ENCODE assay signal across 22 cellular contexts in genomic region chr9:126122901-126123616, GRCh38.
DNase-seq lines count a peak whose midpoint lies in the region; ATAC-seq and TF ChIP-seq lines count a peak whose summit lies in the region.
"Had no signal": no experiment of that assay in that cellular context is flagged by ENCODE, and none has a peak within 500 bp of the region (broad histone marks: within the 10 kb centered on the region; RNA-seq: fewer than 3 reads in every experiment).

No MANE protein-coding gene starts in this region.

- no peak overlapping the region for H3K4me3 Mint-ChIP-seq in Caco-2 (ENCODE audit: unreplicated experiment)
- no peak overlapping the region for H3K4me3 Mint-ChIP-seq in activated T-helper 1 cell treated with anti-CD3 and anti-CD28 coated beads, Interleukin-12 subunit alpha, Interleukin-12 subunit beta, Interleukin-2, Interleukin-4 antibody, amounts not matched to agents 30 ng/mL and 10 ng/mL and 1 ng/mL, durations not matched to agents 14 hours and 24 hours and 36 hours
- H3K4me3 Mint-ChIP-seq: CD8-positive, alpha-beta memory T cell; H9; IgD-negative memory B cell had no signal

- H3K36me3 Mint-ChIP-seq in Caco-2 (ENCODE audit: insufficient read depth, unreplicated experiment) = no peaks in the 10 kb centered on the region
- no peaks in the 10 kb centered on the region for H3K36me3 Mint-ChIP-seq in activated T-helper 1 cell treated with anti-CD3 and anti-CD28 coated beads, Interleukin-12 subunit alpha, Interleukin-12 subunit beta, Interleukin-2, Interleukin-4 antibody, amounts not matched to agents 30 ng/mL and 10 ng/mL and 1 ng/mL, durations not matched to agents 14 hours and 24 hours and 36 hours (ENCODE audit: low read depth)
- H3K36me3 Mint-ChIP-seq: CD8-positive, alpha-beta memory T cell had no signal

- WGBS in hepatocyte (ENCODE audit: low lambda C conversion rate, missing lambda C conversion rate) = 90% methylated on average over 4 of the region's 4 CpGs

- H3K9me2 ChIP-seq in hepatocyte (replicated peaks; ENCODE audit: insufficient read depth) = no peaks in the 10 kb centered on the region

- no peaks in the 10 kb centered on the region for H3K27me3 Mint-ChIP-seq in Caco-2 (ENCODE audit: insufficient read depth, unreplicated experiment)
- peaks cover 5% of the 10 kb centered on the region for H3K27me3 Mint-ChIP-seq in activated T-helper 1 cell treated with anti-CD3 and anti-CD28 coated beads, Interleukin-12 subunit alpha, Interleukin-12 subunit beta, Interleukin-2, Interleukin-4 antibody, amounts not matched to agents 30 ng/mL and 10 ng/mL and 1 ng/mL, durations not matched to agents 14 hours and 24 hours and 36 hours (ENCODE audit: insufficient read depth)

- H3K79me2 ChIP-seq in hepatocyte = no peaks in the 10 kb centered on the region

- no peak overlapping the region for H3K4me2 ChIP-seq in hepatocyte
- H3K4me2 ChIP-seq: PC-9 had no signal

- ATAC-seq in sciatic nerve (no peak), HG02763 (IDR thresholded peaks at IDR 0.05; ENCODE audit: unreplicated experiment) (no peak)

- DNase-seq in Caco-2 = no peak
- DNase-seq in GM10248 (ENCODE audit: extremely low spot score) = peak; percentile 4
- peak; percentile 1 for DNase-seq in hepatocyte (ENCODE audit: low spot score)
- DNase-seq in sciatic nerve (ENCODE audit: low spot score) = peak; percentile 19
- DNase-seq in activated T-helper 1 cell treated with anti-CD3 and anti-CD28 coated beads, Interleukin-12 subunit alpha, Interleukin-12 subunit beta, Interleukin-2, Interleukin-4 antibody, amounts not matched to agents 30 ng/mL and 10 ng/mL and 1 ng/mL, durations not matched to agents 14 hours and 24 hours and 36 hours (ENCODE audit: low spot score) = no peak
- DNase-seq in activated naive CD4-positive, alpha-beta T cell treated with anti-CD3 and anti-CD28 coated beads, Interleukin-2, amount 50 U/mL, for 16 hours = no peak
- DNase-seq: C1 segment of cervical spinal cord; CD8-positive, alpha-beta memory T cell; DMS79 treated with DMSO at 0.1 percent for 48 hours; H9; Kasumi-1; MG63; NCI-H1048; NCI-H1436; NCI-H1930; NCI-H226; NCI-H524 treated with DMSO at 0.1 percent for 48 hours; PC-9; SJCRH30 had no signal

- H3K9me3 ChIP-seq in Caco-2 = 0 out of 2 replicates have a peak, but pooled peaks cover 3% of the 10 kb centered on the region
- H3K9me3 ChIP-seq in hepatocyte (ENCODE audit: low read depth) = no peaks in the 10 kb centered on the region
- H3K9me3 ChIP-seq: MG63, SJCRH30 had no signal

- no peaks in the 10 kb centered on the region for H3K9me3 Mint-ChIP-seq in Caco-2 (ENCODE audit: unreplicated experiment)
- no peaks in the 10 kb centered on the region for H3K9me3 Mint-ChIP-seq in activated T-helper 1 cell treated with anti-CD3 and anti-CD28 coated beads, Interleukin-12 subunit alpha, Interleukin-12 subunit beta, Interleukin-2, Interleukin-4 antibody, amounts not matched to agents 30 ng/mL and 10 ng/mL and 1 ng/mL, durations not matched to agents 14 hours and 24 hours and 36 hours
- H3K9me3 Mint-ChIP-seq: H9 had no signal

- H3K4me1 ChIP-seq in Caco-2 (peaks cover 51% of the 10 kb centered on the region), hepatocyte (ENCODE audit: insufficient read depth) (peaks cover 9% of the 10 kb centered on the region)
- H3K4me1 ChIP-seq: SJCRH30 had no signal

- TF ChIP-seq CTCF in Caco-2 (IDR thresholded peaks at IDR 0.05; ENCODE audit: insufficient read depth in 1 of 2, low read depth in 1 of 2, low read length in 1 of 2, severe bottlenecking in 1 of 2, unreplicated experiment in 1 of 2) (no peak), GM10248 (IDR thresholded peaks at IDR 0.05; ENCODE audit: control extremely low read depth, extremely low read depth, low read depth, missing control alignments) (no peak), hepatocyte (IDR thresholded peaks at IDR 0.05; ENCODE audit: poor library complexity) (no peak)

- H3K36me3 ChIP-seq in Caco-2 (ENCODE audit: control insufficient read depth, insufficient read depth, low read length) (no peaks in the 10 kb centered on the region), hepatocyte (replicated peaks; ENCODE audit: insufficient read depth, low read depth) (no peaks in the 10 kb centered on the region)
- H3K36me3 ChIP-seq: MG63, SJCRH30 had no signal

- peak overlapping the region; percentile 24 for H3K27ac Mint-ChIP-seq in Caco-2 (ENCODE audit: unreplicated experiment)
- no peak overlapping the region for H3K27ac Mint-ChIP-seq in activated T-helper 1 cell treated with anti-CD3 and anti-CD28 coated beads, Interleukin-12 subunit alpha, Interleukin-12 subunit beta, Interleukin-2, Interleukin-4 antibody, amounts not matched to agents 30 ng/mL and 10 ng/mL and 1 ng/mL, durations not matched to agents 14 hours and 24 hours and 36 hours
- H3K27ac Mint-ChIP-seq: CD8-positive, alpha-beta memory T cell; H9 had no signal

- H3K4me1 Mint-ChIP-seq in Caco-2 (ENCODE audit: low read depth, unreplicated experiment) = peaks cover 35% of the 10 kb centered on the region
- H3K4me1 Mint-ChIP-seq in activated T-helper 1 cell treated with anti-CD3 and anti-CD28 coated beads, Interleukin-12 subunit alpha, Interleukin-12 subunit beta, Interleukin-2, Interleukin-4 antibody, amounts not matched to agents 30 ng/mL and 10 ng/mL and 1 ng/mL, durations not matched to agents 14 hours and 24 hours and 36 hours (ENCODE audit: low read depth) = no peaks in the 10 kb centered on the region
- H3K4me1 Mint-ChIP-seq: CD8-positive, alpha-beta memory T cell; H9 had no signal

- H3K27ac ChIP-seq in hepatocyte = no peak overlapping the region
- H3K27ac ChIP-seq: PC-9, RWPE1, SJCRH30 had no signal

- no peaks in the 10 kb centered on the region for H4K20me1 ChIP-seq in hepatocyte (ENCODE audit: insufficient read depth, poor library complexity, severe bottlenecking)

- H3K27me3 ChIP-seq in Caco-2 (replicated peaks; ENCODE audit: control insufficient read depth, insufficient read depth, low read length) (no peaks in the 10 kb centered on the region), hepatocyte (peaks cover 5% of the 10 kb centered on the region)
- H3K27me3 ChIP-seq: SJCRH30 had no signal

- no TSS peak for BruUV-seq in Caco-2 (replicated peaks; lab: Mats Ljungman, UMichigan)

- H2AFZ ChIP-seq in hepatocyte = no peak overlapping the region
- H2AFZ ChIP-seq: PC-9 had no signal

- H3K4me3 ChIP-seq in Caco-2 (ENCODE audit: low read depth, low read length) (no peak overlapping the region), hepatocyte (no peak overlapping the region)
- H3K4me3 ChIP-seq: MG63, PC-9, SJCRH30 had no signal

- CTCF ChIA-PET in Caco-2 (lab: Charles Lee) (no interaction called here), GM10248 (lab: Yijun Ruan, JAX) (no interaction called here)

- intact Hi-C loops in Caco-2 (cut with micrococcal nuclease; ENCODE audit: unreplicated experiment) (no loop called here), sciatic nerve (cut with DNase I) (no loop called here)
- intact Hi-C loops in activated T-helper 1 cell treated with anti-CD3 and anti-CD28 coated beads, Interleukin-12 subunit alpha, Interleukin-12 subunit beta, Interleukin-2, Interleukin-4 antibody, amounts not matched to agents 30 ng/mL and 10 ng/mL and 1 ng/mL, durations not matched to agents 14 hours and 24 hours and 36 hours (cut with micrococcal nuclease) = no loop called here

- POLR2A ChIA-PET in Caco-2 (lab: Charles Lee) = no interaction called here
- POLR2A ChIA-PET in GM10248 (lab: Yijun Ruan, JAX) = no interaction called here

Comparison
In these comparisons a context has a peak if more than half of its experiments do, and no peak if none do; other contexts are left out.
1. DNase-seq: peak in GM10248 (single experiment), hepatocyte (single experiment) and sciatic nerve (single experiment); none in Caco-2 (0 of 2), activated T-helper 1 cell treated with anti-CD3 and anti-CD28 coated beads, Interleukin-12 subunit alpha, Interleukin-12 subunit beta, Interleukin-2, Interleukin-4 antibody, amounts not matched to agents 30 ng/mL and 10 ng/mL and 1 ng/mL, durations not matched to agents 14 hours and 24 hours and 36 hours (single experiment) and activated naive CD4-positive, alpha-beta T cell treated with anti-CD3 and anti-CD28 coated beads, Interleukin-2, amount 50 U/mL, for 16 hours (single experiment).